ENCODE assay signal across 12 cellular contexts in genomic region chr21:17371470-17371869, GRCh38.
DNase-seq lines count a peak whose midpoint lies in the region; ATAC-seq, FAIRE-seq and TF ChIP-seq lines count a peak whose summit lies in the region.
"Had no signal": no experiment of that assay in that cellular context is flagged by ENCODE, and none has a peak within 500 bp of the region (broad histone marks: within the 10 kb centered on the region; RNA-seq: fewer than 3 reads in every experiment).

No MANE protein-coding gene starts in this region.

- no peaks in the 10 kb centered on the region for H3K27me3 Mint-ChIP-seq in astrocyte (ENCODE audit: low read depth, unreplicated experiment)
- no peaks in the 10 kb centered on the region for H3K27me3 Mint-ChIP-seq in WTC11 (ENCODE audit: low read depth)
- H3K27me3 Mint-ChIP-seq in stimulated activated naive CD8-positive, alpha-beta T cell treated with anti-CD3 and anti-CD28 coated beads, Interleukin-15, amount 100 ng/mL, for 72 hours = peaks cover 15% of the 10 kb centered on the region

- H3K27me3 ChIP-seq in astrocyte (ENCODE audit: insufficient read depth, low read length) (no peaks in the 10 kb centered on the region), thyroid gland (no peaks in the 10 kb centered on the region)

- H3K4me3 ChIP-seq in astrocyte (ENCODE audit: insufficient read depth, low read depth, low read length) = no peak overlapping the region
- no peak overlapping the region for H3K4me3 ChIP-seq in thyroid gland (replicated peaks in 1 of 3)
- H3K4me3 ChIP-seq: coronary artery had no signal

- FAIRE-seq in astrocyte (lab: Jason Lieb, UNC) = no peak

- H3K4me2 ChIP-seq in astrocyte (ENCODE audit: low read length) = peak overlapping the region; percentile 23

- H3K4me3 Mint-ChIP-seq in astrocyte (ENCODE audit: unreplicated experiment) (peak overlapping the region; percentile 2), WTC11 (no peak overlapping the region)
- H3K4me3 Mint-ChIP-seq in stimulated activated naive CD8-positive, alpha-beta T cell treated with anti-CD3 and anti-CD28 coated beads, Interleukin-15, amount 100 ng/mL, for 72 hours = no peak overlapping the region
- H3K4me3 Mint-ChIP-seq: naive thymus-derived CD4-positive, alpha-beta T cell had no signal

- peak overlapping the region; percentile 12 for H3K9ac ChIP-seq in astrocyte (ENCODE audit: low read length)

- no peak for TF ChIP-seq CTCF in astrocyte (IDR thresholded peaks at IDR 0.05; ENCODE audit: insufficient read depth, low read depth, low read length)
- no peak for TF ChIP-seq CTCF in thyroid gland (IDR thresholded peaks at IDR 0.05)
- no peak for TF ChIP-seq CTCF in WTC11 (IDR thresholded peaks at IDR 0.05)

- ATAC-seq in WTC11 (no peak), GM18870 (IDR thresholded peaks at IDR 0.05; ENCODE audit: unreplicated experiment) (no peak)
- no peak for ATAC-seq in stimulated activated naive CD8-positive, alpha-beta T cell treated with anti-CD3 and anti-CD28 coated beads, Interleukin-15, amount 100 ng/mL, for 72 hours
- ATAC-seq: naive thymus-derived CD4-positive, alpha-beta T cell had no signal

- H4K20me1 ChIP-seq in astrocyte (ENCODE audit: insufficient read depth, low read length) = no peaks in the 10 kb centered on the region

- H3K4me1 Mint-ChIP-seq in astrocyte (ENCODE audit: low read depth, unreplicated experiment) (peaks cover 30% of the 10 kb centered on the region), WTC11 (peaks cover 45% of the 10 kb centered on the region)
- H3K4me1 Mint-ChIP-seq in stimulated activated naive CD8-positive, alpha-beta T cell treated with anti-CD3 and anti-CD28 coated beads, Interleukin-15, amount 100 ng/mL, for 72 hours = no peaks in the 10 kb centered on the region
- H3K4me1 Mint-ChIP-seq: naive thymus-derived CD4-positive, alpha-beta T cell had no signal

- WGBS in thyroid gland, 2 donors = 11 to 13% methylated on average over 1 of the region's 1 CpG

- H3K36me3 Mint-ChIP-seq in astrocyte (ENCODE audit: low read depth, unreplicated experiment) = peaks cover 2% of the 10 kb centered on the region
- peaks cover 20% of the 10 kb centered on the region for H3K36me3 Mint-ChIP-seq in WTC11
- H3K36me3 Mint-ChIP-seq: naive thymus-derived CD4-positive, alpha-beta T cell had no signal

- H3K4me1 ChIP-seq in astrocyte (ENCODE audit: insufficient read depth, low read length) = peaks cover 8% of the 10 kb centered on the region
- peaks cover 13 to 23% of the 10 kb centered on the region in 2 donors for H3K4me1 ChIP-seq in thyroid gland

- intact Hi-C loops in thyroid gland (cut with DNase I) = no loop called here

- H3K36me3 ChIP-seq in astrocyte (ENCODE audit: insufficient read depth, low read length) (no peaks in the 10 kb centered on the region), thyroid gland (no peaks in the 10 kb centered on the region)

- peak overlapping the region; percentile 94 for H3K27ac Mint-ChIP-seq in astrocyte (ENCODE audit: unreplicated experiment)
- H3K27ac Mint-ChIP-seq in WTC11 = no peak overlapping the region
- H3K27ac Mint-ChIP-seq in stimulated activated naive CD8-positive, alpha-beta T cell treated with anti-CD3 and anti-CD28 coated beads, Interleukin-15, amount 100 ng/mL, for 72 hours = no peak overlapping the region
- H3K27ac Mint-ChIP-seq: activated T-helper 2 cell treated with anti-CD3 and anti-CD28 coated beads, Interferon-gamma antibody, Interleukin-2, Interleukin-4, amounts not matched to agents 10 μg/mL and 5 μg/mL and 100 μg/mL, durations not matched to agents 14 hours and 24 hours and 36 hours; naive thymus-derived CD4-positive, alpha-beta T cell had no signal

- no peaks in the 10 kb centered on the region for H3K9me3 ChIP-seq in astrocyte (ENCODE audit: insufficient read depth, low read depth, low read length)
- no peaks in the 10 kb centered on the region for H3K9me3 ChIP-seq in thyroid gland

- POLR2A ChIA-PET in WTC11 (lab: Charles Lee) = no interaction called here

- H2AFZ ChIP-seq in astrocyte (ENCODE audit: low read depth, low read length) = no peak overlapping the region

- H3K27ac ChIP-seq in astrocyte (ENCODE audit: low read depth, low read length) (no peak overlapping the region), thyroid gland (peak overlapping the region in 2 of 3 donors; percentile 35 to 57)
- H3K27ac ChIP-seq: coronary artery had no signal

- H3K79me2 ChIP-seq in astrocyte (ENCODE audit: insufficient read depth, low read length) = no peaks in the 10 kb centered on the region

- H3K9me3 Mint-ChIP-seq in astrocyte (ENCODE audit: unreplicated experiment) (peaks cover 5% of the 10 kb centered on the region), WTC11 (peaks cover 20% of the 10 kb centered on the region)
- H3K9me3 Mint-ChIP-seq in stimulated activated naive CD8-positive, alpha-beta T cell treated with anti-CD3 and anti-CD28 coated beads, Interleukin-15, amount 100 ng/mL, for 72 hours = no peaks in the 10 kb centered on the region

- CTCF ChIA-PET in WTC11 (lab: Charles Lee) = interaction anchor here (1.0 to 1.3 kb wide), 2 partner anchors 16 to 213 kb away, joined by 3 read pairs; no protein-coding TSS in a partner anchor

- no peak for TF ChIP-seq POLR2A in thyroid gland (IDR thresholded peaks at IDR 0.05)

- DNase-seq in HT1080 (ENCODE audit: low read depth) = peak; percentile 78
- DNase-seq in astrocyte (ENCODE audit: low read depth) = peak; percentile 83
- DNase-seq in hepatic stellate cell (ENCODE audit: low spot score) = peak; percentile 65
- DNase-seq in thyroid gland = no peak
- DNase-seq in WTC11 (ENCODE audit: low spot score) = no peak
- DNase-seq in stimulated activated naive CD8-positive, alpha-beta T cell treated with anti-CD3 and anti-CD28 coated beads, Interleukin-15, amount 100 ng/mL, for 72 hours = no peak
- DNase-seq: DMS79 treated with DMSO at 0.1 percent for 48 hours; KBM-7; naive thymus-derived CD4-positive, alpha-beta T cell had no signal

TF ChIP-seq in WTC11, 78 proteins besides CTCF, POLR2A, EP300 and RAD21:
- TF ChIP-seq NR1H2 (CRISPR knock-in tag; IDR thresholded peaks at IDR 0.05) (no peak), ZNF396 (CRISPR knock-in tag; IDR thresholded peaks at IDR 0.05; ENCODE audit: borderline replicate concordance) (no peak), IRF1 (CRISPR knock-in tag; IDR thresholded peaks at IDR 0.05) (no peak), HMGXB4 (CRISPR knock-in tag; IDR thresholded peaks at IDR 0.05) (no peak), SMAD4 (CRISPR knock-in tag; IDR thresholded peaks at IDR 0.05) (no peak), FOXP1 (CRISPR knock-in tag; IDR thresholded peaks at IDR 0.05; ENCODE audit: borderline replicate concordance) (no peak), SOX15 (CRISPR knock-in tag; IDR thresholded peaks at IDR 0.05) (no peak), NFE2L1 (CRISPR knock-in tag; IDR thresholded peaks at IDR 0.05) (no peak), AR (CRISPR knock-in tag; IDR thresholded peaks at IDR 0.05) (no peak), ZBTB21 (CRISPR knock-in tag; IDR thresholded peaks at IDR 0.05; ENCODE audit: borderline replicate concordance) (no peak), FOXJ3 (CRISPR knock-in tag; IDR thresholded peaks at IDR 0.05; ENCODE audit: borderline replicate concordance) (no peak)
TF ChIP-seq in WTC11: peak in this region for 0.

Comparison
In these comparisons a context has a peak if more than half of its experiments do, and no peak if none do; other contexts are left out.
1. DNase-seq: peak in HT1080 (single experiment), astrocyte (single experiment) and hepatic stellate cell (single experiment); none in thyroid gland (0 of 2), WTC11 (single experiment) and stimulated activated naive CD8-positive, alpha-beta T cell treated with anti-CD3 and anti-CD28 coated beads, Interleukin-15, amount 100 ng/mL, for 72 hours (0 of 2).